Comparison of ENCODE assay signal across 8 cellular contexts in genomic region chr18:24359787-24360186, GRCh38. TPM values are rescaled to one million over a fixed set of nuclear protein-coding genes. Genes with fewer than 3 reads are reported as not detected.
A peak's percentile ranks its signal among the peaks of the same experiment; 100 is the strongest.
DNase-seq lines count a peak whose midpoint lies in the region; ATAC-seq and TF ChIP-seq lines count a peak whose summit lies in the region.
"Not testable (repeated sequence)": the region's sequence is repeated elsewhere in the genome, so short reads cannot be mapped to it uniquely, and the experiment has no call there.

No MANE protein-coding gene starts in this region.

- in situ Hi-C loops in GM13977 (cut with MboI; ENCODE audit: low pct_unique_long_range_greater_than_20kb, low sequenced_read_pairs, unreplicated experiment) = loop anchor here (10.0 to 25.0 kb wide), 2 partner anchors 125 to 353 kb away; no protein-coding TSS in a partner anchor

- H3K9me3 Mint-ChIP-seq in MCF 10A (ENCODE audit: unreplicated experiment) = not testable (repeated sequence)

- H3K36me3 Mint-ChIP-seq in MCF 10A (ENCODE audit: insufficient read depth, unreplicated experiment) = peaks cover 18% of the 10 kb centered on the region

- peak overlapping the region; percentile 57 for H3K27ac Mint-ChIP-seq in MCF 10A (ENCODE audit: low read depth, unreplicated experiment)

- BruUV-seq in MCF 10A (replicated peaks; lab: Mats Ljungman, UMichigan) = not testable (repeated sequence)

- not testable (repeated sequence) for H3K4me3 Mint-ChIP-seq in MCF 10A (ENCODE audit: unreplicated experiment)

- not testable (repeated sequence) for H3K4me1 Mint-ChIP-seq in MCF 10A (ENCODE audit: insufficient read depth, unreplicated experiment)

- CTCF ChIA-PET in MCF 10A (lab: Yijun Ruan, JAX) = interaction anchor here (0.5 to 11.1 kb wide), 44 partner anchors 9 to 367 kb away, joined by 3 to 285 read pairs (median 4); partner anchors contain the start of genes IMPACT and OSBPL1A

- POLR2A ChIA-PET in MCF 10A (lab: Yijun Ruan, JAX) = interaction anchor here (0.9 to 1.6 kb wide), 3 partner anchors 67 to 129 kb away, joined by 4 to 7 read pairs (median 5); partner anchors contain the start of gene IMPACT

- peak; percentile 23 for DNase-seq in AG09319 (ENCODE audit: extremely low read depth, low read depth)
- DNase-seq in GM13977 (ENCODE audit: low spot score) = peak; percentile 45
- DNase-seq in NCI-H1930 (lab: John Stamatoyannopoulos, UW) = peak; percentile 11 to 44
- peak; percentile 68 for DNase-seq in MCF 10A (ENCODE audit: unreplicated experiment)
- peak; percentile 29 for DNase-seq in hepatic stellate cell (ENCODE audit: low spot score)
- DNase-seq in pulmonary artery endothelial cell (ENCODE audit: low read depth, low spot score) = peak; percentile 15

- not testable (repeated sequence) for H3K27me3 Mint-ChIP-seq in MCF 10A (ENCODE audit: insufficient read depth, unreplicated experiment)

- ATAC-seq in HG02981 (IDR thresholded peaks at IDR 0.05; ENCODE audit: unreplicated experiment) (peak; percentile 60), SK-N-SH treated with all-trans-retinoic acid at 6 μM for 48 hours (peak; percentile 88)

- intact Hi-C loops in MCF 10A (cut with micrococcal nuclease) = loop anchor here (1.0 to 5.0 kb wide), 5 partner anchors 54 to 367 kb away; partner anchors contain the start of gene IMPACT

- TF ChIP-seq CTCF in AG09319 (IDR thresholded peaks at IDR 0.05; ENCODE audit: low read depth, low read length) (peak; percentile 56), GM13977 (IDR thresholded peaks at IDR 0.05; ENCODE audit: extremely low read depth, insufficient read depth, missing control alignments) (peak; percentile 52), MCF 10A (IDR thresholded peaks at IDR 0.05; ENCODE audit: unreplicated experiment) (peak; percentile 58)

RNA-seq across cellular contexts. Expression of gene OSBPL1A, which starts 37.8 kb away (rescaled TPM):
- total RNA-seq in MCF 10A (2022) (14.8 and 21.5 TPM in 2 replicates), pulmonary artery endothelial cell (8.6 and 14.0 TPM in 2 replicates)

Comparison
In these comparisons a context has a peak if more than half of its experiments do, and no peak if none do; other contexts are left out.
1. Peak in every context shown above with its lines: DNase-seq and ATAC-seq.
2. DNase-seq: peak in every context shown above with its lines; median percentile 68 in MCF 10A; 45 in GM13977; 29 in hepatic stellate cell; 28 in NCI-H1930; 23 in AG09319; 15 in pulmonary artery endothelial cell.